18 cellular contexts compared by ENCODE assay signal in genomic region chr10:126380352-126381076, GRCh38. TPM values are rescaled to one million over a fixed set of nuclear protein-coding genes. Genes with fewer than 3 reads are reported as not detected.
"Had no signal": no experiment of that assay in that cellular context is flagged by ENCODE, and none has a peak within 500 bp of the region (broad histone marks: within the 10 kb centered on the region; RNA-seq: fewer than 3 reads in every experiment).

No MANE protein-coding gene starts in this region.

- H3K27ac ChIP-seq: brain microvascular endothelial cell, dorsolateral prefrontal cortex, epithelial cell of prostate, gastroesophageal sphincter, pancreas, right lobe of liver, thoracic aorta had no signal

- H3K4me1 ChIP-seq: gastroesophageal sphincter, pancreas, right lobe of liver had no signal

- ATAC-seq: activated CD8-positive, alpha-beta T cell treated with anti-CD3 and anti-CD28 coated beads, Interleukin-2, amount 10 ng/mL, durations not matched to agents 7 days and 5 days; activated T-cell treated with anti-CD3 and anti-CD28 coated beads, Interleukin-2, amount 50 U/mL, for 4 hours; gastroesophageal sphincter; naive thymus-derived CD8-positive, alpha-beta T cell; pancreas; right lobe of liver; stimulated activated memory B cell treated with anti-CD40 and anti-IgM and Interleukin-4, amounts not matched to agents 10 μg/mL and 1 μg/mL and 100 μg/mL, for 72 hours had no signal

- H3K36me3 ChIP-seq: brain microvascular endothelial cell, gastroesophageal sphincter, pancreas, right lobe of liver, thoracic aorta had no signal

- H3K4me3 ChIP-seq: dorsolateral prefrontal cortex, gastroesophageal sphincter, pancreas, right lobe of liver, thoracic aorta had no signal

- H3K9me3 ChIP-seq: gastroesophageal sphincter, pancreas, right lobe of liver, thoracic aorta had no signal

- H3K27me3 ChIP-seq: brain microvascular endothelial cell, dorsolateral prefrontal cortex, right lobe of liver had no signal

- DNase-seq: activated CD4-positive, alpha-beta T cell treated with anti-CD3 and anti-CD28 coated beads, Interleukin-2, amount 10 ng/mL, durations not matched to agents 7 days and 5 days; activated CD8-positive, alpha-beta T cell treated with anti-CD3 and anti-CD28 coated beads, Interleukin-2, amount 10 ng/mL, durations not matched to agents 7 days and 5 days; activated naive CD4-positive, alpha-beta T cell treated with anti-CD3 and anti-CD28 coated beads for 36 hours; activated T-cell treated with anti-CD3 and anti-CD28 coated beads, Interleukin-2, amount 50 U/mL, for 4 hours; brain microvascular endothelial cell; central memory CD4-positive, alpha-beta T cell; dorsolateral prefrontal cortex; endodermal cell; naive thymus-derived CD8-positive, alpha-beta T cell; pancreas; right lobe of liver; stimulated activated CD4-positive, alpha-beta T cell treated with anti-CD3 and anti-CD28 coated beads, Interleukin-4, amount 100 ng/mL, for 24 hours; T-helper 1 cell; T-helper 9 cell had no signal

RNA-seq across cellular contexts. Expression of gene ADAM12, which starts 7.8 kb away (rescaled TPM):
- total RNA-seq: activated naive CD4-positive, alpha-beta T cell treated with anti-CD3 and anti-CD28 coated beads for 36 hours had no signal
- polyA plus RNA-seq: naive thymus-derived CD8-positive, alpha-beta T cell had no signal
